In the genomic region with DNA sequence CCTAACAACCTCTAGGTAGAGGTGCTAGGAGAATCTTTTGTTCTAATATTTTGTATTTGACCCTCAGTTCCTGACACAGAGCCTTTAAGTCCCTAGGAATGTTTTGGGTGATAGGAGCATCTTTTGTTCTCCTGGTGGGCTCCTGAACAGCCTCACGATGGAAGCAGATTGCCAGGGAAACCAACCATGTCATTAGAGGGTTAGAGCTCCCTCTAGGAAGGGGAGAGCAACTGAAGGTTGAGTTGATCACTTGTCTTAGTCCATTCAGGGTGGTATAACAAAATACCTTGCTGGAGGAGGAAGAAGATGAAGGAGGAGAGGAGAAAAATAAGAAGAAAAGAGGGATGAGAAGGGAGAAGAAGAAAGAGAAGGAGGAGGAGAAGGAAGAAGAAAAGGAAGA, we compare ENCODE assay signal across 2 cellular contexts.
A peak's percentile ranks its signal among the peaks of the same experiment; 100 is the strongest.
TF ChIP-seq lines count a peak whose summit lies in the region.

No MANE protein-coding gene starts in this region.

TF ChIP-seq in HepG2, 621 proteins besides CTCF, POLR2A, EP300 and RAD21:
- TF ChIP-seq ZNF543 (CRISPR knock-in tag; IDR thresholded peaks at IDR 0.05), result no peak
- 0 out of 2 replicates have a peak, but pooled peaks have one; percentile 9 for TF ChIP-seq STAG1 (CRISPR knock-in tag; IDR thresholded peaks at IDR 0.05)
- TF ChIP-seq SNAPC2 (CRISPR knock-in tag; IDR thresholded peaks at IDR 0.05), result no peak
- no peak for TF ChIP-seq RXRA (CRISPR knock-in tag; IDR thresholded peaks at IDR 0.05)
- no peak for TF ChIP-seq ZNF790 (CRISPR knock-in tag; IDR thresholded peaks at IDR 0.05; ENCODE audit: borderline replicate concordance)
- TF ChIP-seq ZFP41 (CRISPR knock-in tag; IDR thresholded peaks at IDR 0.05; ENCODE audit: borderline replicate concordance), result no peak
- TF ChIP-seq, protein P1, sequence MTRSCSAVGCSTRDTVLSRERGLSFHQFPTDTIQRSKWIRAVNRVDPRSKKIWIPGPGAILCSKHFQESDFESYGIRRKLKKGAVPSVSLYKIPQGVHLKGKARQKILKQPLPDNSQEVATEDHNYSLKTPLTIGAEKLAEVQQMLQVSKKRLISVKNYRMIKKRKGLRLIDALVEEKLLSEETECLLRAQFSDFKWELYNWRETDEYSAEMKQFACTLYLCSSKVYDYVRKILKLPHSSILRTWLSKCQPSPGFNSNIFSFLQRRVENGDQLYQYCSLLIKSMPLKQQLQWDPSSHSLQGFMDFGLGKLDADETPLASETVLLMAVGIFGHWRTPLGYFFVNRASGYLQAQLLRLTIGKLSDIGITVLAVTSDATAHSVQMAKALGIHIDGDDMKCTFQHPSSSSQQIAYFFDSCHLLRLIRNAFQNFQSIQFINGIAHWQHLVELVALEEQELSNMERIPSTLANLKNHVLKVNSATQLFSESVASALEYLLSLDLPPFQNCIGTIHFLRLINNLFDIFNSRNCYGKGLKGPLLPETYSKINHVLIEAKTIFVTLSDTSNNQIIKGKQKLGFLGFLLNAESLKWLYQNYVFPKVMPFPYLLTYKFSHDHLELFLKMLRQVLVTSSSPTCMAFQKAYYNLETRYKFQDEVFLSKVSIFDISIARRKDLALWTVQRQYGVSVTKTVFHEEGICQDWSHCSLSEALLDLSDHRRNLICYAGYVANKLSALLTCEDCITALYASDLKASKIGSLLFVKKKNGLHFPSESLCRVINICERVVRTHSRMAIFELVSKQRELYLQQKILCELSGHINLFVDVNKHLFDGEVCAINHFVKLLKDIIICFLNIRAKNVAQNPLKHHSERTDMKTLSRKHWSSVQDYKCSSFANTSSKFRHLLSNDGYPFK (CRISPR knock-in tag; IDR thresholded peaks at IDR 0.05; ENCODE audit: borderline replicate concordance), result no peak
TF ChIP-seq in HepG2: peak in this region for 1.

TF ChIP-seq in H1, 55 proteins besides CTCF, POLR2A, EP300 and RAD21:
- TF ChIP-seq CBX8 (IDR thresholded peaks at IDR 0.05; ENCODE audit: borderline replicate concordance, low read depth, low read length), result no peak
- no peak for TF ChIP-seq BACH1 (IDR thresholded peaks at IDR 0.05; ENCODE audit: low read length)
- no peak for TF ChIP-seq YY1 (IDR thresholded peaks at IDR 0.05; ENCODE audit: low read depth, low read length)
- TF ChIP-seq, protein P2, sequence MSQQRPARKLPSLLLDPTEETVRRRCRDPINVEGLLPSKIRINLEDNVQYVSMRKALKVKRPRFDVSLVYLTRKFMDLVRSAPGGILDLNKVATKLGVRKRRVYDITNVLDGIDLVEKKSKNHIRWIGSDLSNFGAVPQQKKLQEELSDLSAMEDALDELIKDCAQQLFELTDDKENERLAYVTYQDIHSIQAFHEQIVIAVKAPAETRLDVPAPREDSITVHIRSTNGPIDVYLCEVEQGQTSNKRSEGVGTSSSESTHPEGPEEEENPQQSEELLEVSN (IDR thresholded peaks at IDR 0.05), result no peak
- no peak for TF ChIP-seq CTBP2 (IDR thresholded peaks at IDR 0.05; ENCODE audit: borderline replicate concordance, insufficient read depth, insufficient read length, low read length)
- TF ChIP-seq KDM5A (IDR thresholded peaks at IDR 0.05; ENCODE audit: low read length), result no peak
- TF ChIP-seq, protein P3, sequence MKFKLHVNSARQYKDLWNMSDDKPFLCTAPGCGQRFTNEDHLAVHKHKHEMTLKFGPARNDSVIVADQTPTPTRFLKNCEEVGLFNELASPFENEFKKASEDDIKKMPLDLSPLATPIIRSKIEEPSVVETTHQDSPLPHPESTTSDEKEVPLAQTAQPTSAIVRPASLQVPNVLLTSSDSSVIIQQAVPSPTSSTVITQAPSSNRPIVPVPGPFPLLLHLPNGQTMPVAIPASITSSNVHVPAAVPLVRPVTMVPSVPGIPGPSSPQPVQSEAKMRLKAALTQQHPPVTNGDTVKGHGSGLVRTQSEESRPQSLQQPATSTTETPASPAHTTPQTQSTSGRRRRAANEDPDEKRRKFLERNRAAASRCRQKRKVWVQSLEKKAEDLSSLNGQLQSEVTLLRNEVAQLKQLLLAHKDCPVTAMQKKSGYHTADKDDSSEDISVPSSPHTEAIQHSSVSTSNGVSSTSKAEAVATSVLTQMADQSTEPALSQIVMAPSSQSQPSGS (IDR thresholded peaks at IDR 0.05; ENCODE audit: low read length), result no peak
- no peak for TF ChIP-seq CHD1 (IDR thresholded peaks at IDR 0.05; ENCODE audit: low read depth, low read length)
